Comparison of ENCODE assay signal across 8 cellular contexts in genomic region chr4:54233128-54233696, GRCh38. TPM values are rescaled to one million over a fixed set of nuclear protein-coding genes. Genes with fewer than 3 reads are reported as not detected.
DNase-seq lines count a peak whose midpoint lies in the region; ATAC-seq lines count a peak whose summit lies in the region.

No MANE protein-coding gene starts in this region.

- H3K9me3 Mint-ChIP-seq in IgD-negative memory B cell: no peaks in the 10 kb centered on the region
- no peaks in the 10 kb centered on the region for H3K9me3 Mint-ChIP-seq in activated T-helper 17 cell treated with anti-CD3 and anti-CD28 coated beads, Interleukin-2, amount 50 U/mL, for 72 hours
- H3K9me3 Mint-ChIP-seq in natural killer cell treated with Interleukin-12 subunit alpha and Interleukin-12 subunit beta and Interleukin-15 and Interleukin-18, amount 100 ng/mL, for 72 hours: no peaks in the 10 kb centered on the region

- H3K27ac Mint-ChIP-seq in IgD-negative memory B cell: peak overlapping the region in 1 of 3 donors; percentile 96
- no peak overlapping the region for H3K27ac Mint-ChIP-seq in activated T-helper 17 cell treated with anti-CD3 and anti-CD28 coated beads, Interleukin-2, amount 50 U/mL, for 72 hours
- H3K27ac Mint-ChIP-seq in natural killer cell treated with Interleukin-12 subunit alpha and Interleukin-12 subunit beta and Interleukin-15 and Interleukin-18, amount 100 ng/mL, for 72 hours: no peak overlapping the region

- H3K4me3 Mint-ChIP-seq in IgD-negative memory B cell: peak overlapping the region; percentile 82 to 96 (median 94)
- H3K4me3 Mint-ChIP-seq in activated T-helper 17 cell treated with anti-CD3 and anti-CD28 coated beads, Interleukin-2, amount 50 U/mL, for 72 hours: peak overlapping the region; percentile 77
- H3K4me3 Mint-ChIP-seq in natural killer cell treated with Interleukin-12 subunit alpha and Interleukin-12 subunit beta and Interleukin-15 and Interleukin-18, amount 100 ng/mL, for 72 hours: peak overlapping the region; percentile 78

- H3K36me3 Mint-ChIP-seq in IgD-negative memory B cell: no peaks in the 10 kb centered on the region
- H3K36me3 Mint-ChIP-seq in activated T-helper 17 cell treated with anti-CD3 and anti-CD28 coated beads, Interleukin-2, amount 50 U/mL, for 72 hours (ENCODE audit: low read depth): peaks cover 6% of the 10 kb centered on the region
- H3K36me3 Mint-ChIP-seq in natural killer cell treated with Interleukin-12 subunit alpha and Interleukin-12 subunit beta and Interleukin-15 and Interleukin-18, amount 100 ng/mL, for 72 hours: no peaks in the 10 kb centered on the region

- DNase-seq in DMS153 (lab: John Stamatoyannopoulos, UW) (peak; percentile 51), RPMI7951 (ENCODE audit: low read depth) (peak; percentile 83), fibroblast of peridontal ligament (ENCODE audit: extremely low read depth) (peak; percentile 81)
- DNase-seq in natural killer cell treated with Interleukin-12 subunit alpha and Interleukin-12 subunit beta and Interleukin-15 and Interleukin-18, amount 100 ng/mL, for 72 hours (ENCODE audit: low spot score): peak; percentile 83
- peak; percentile 31 to 75 (median 46) for DNase-seq in stimulated activated naive CD4-positive, alpha-beta T cell (lab: John Stamatoyannopoulos, UW)

- H3K4me1 Mint-ChIP-seq in IgD-negative memory B cell: peaks cover 9 to 11% (median 9%) of the 10 kb centered on the region in 3 donors
- H3K4me1 Mint-ChIP-seq in activated T-helper 17 cell treated with anti-CD3 and anti-CD28 coated beads, Interleukin-2, amount 50 U/mL, for 72 hours: peaks cover 5% of the 10 kb centered on the region
- peaks cover 9 to 15% of the 10 kb centered on the region in 2 donors for H3K4me1 Mint-ChIP-seq in natural killer cell treated with Interleukin-12 subunit alpha and Interleukin-12 subunit beta and Interleukin-15 and Interleukin-18, amount 100 ng/mL, for 72 hours (ENCODE audit: low read depth in 2 of 2)

- H3K27me3 Mint-ChIP-seq in IgD-negative memory B cell: peaks cover 55% of the 10 kb centered on the region
- H3K27me3 Mint-ChIP-seq in activated T-helper 17 cell treated with anti-CD3 and anti-CD28 coated beads, Interleukin-2, amount 50 U/mL, for 72 hours: peaks cover 31% of the 10 kb centered on the region
- H3K27me3 Mint-ChIP-seq in natural killer cell treated with Interleukin-12 subunit alpha and Interleukin-12 subunit beta and Interleukin-15 and Interleukin-18, amount 100 ng/mL, for 72 hours: peaks cover 33 to 47% of the 10 kb centered on the region in 2 donors

- peak; percentile 87 for ATAC-seq in GM21529 (IDR thresholded peaks at IDR 0.05; ENCODE audit: unreplicated experiment)
- peak; percentile 93 for ATAC-seq in activated T-helper 17 cell treated with anti-CD3 and anti-CD28 coated beads, Interleukin-2, amount 50 U/mL, for 72 hours (replicated peaks)
- ATAC-seq in natural killer cell treated with Interleukin-12 subunit alpha and Interleukin-12 subunit beta and Interleukin-15 and Interleukin-18, amount 100 ng/mL, for 72 hours: peak; percentile 90 to 92

RNA-seq across cellular contexts. Expression of gene PDGFRA, which starts 4.1 kb away (rescaled TPM):
- polyA plus RNA-seq in IgD-negative memory B cell: not detected
- 16.9 and 18.0 TPM in 2 replicates for total RNA-seq in RPMI7951 (2014; rRNA removed; shearing (Covaris generic))
- under 1 TPM; 0.50 to 0.56 TPM for total RNA-seq in activated T-helper 17 cell treated with anti-CD3 and anti-CD28 coated beads, Interleukin-2, amount 50 U/mL, for 72 hours
- under 1 TPM in 1 of 2 donors, not detected in 1; 0.05 TPM for total RNA-seq in natural killer cell treated with Interleukin-12 subunit alpha and Interleukin-12 subunit beta and Interleukin-15 and Interleukin-18, amount 100 ng/mL, for 72 hours

Comparison
In these comparisons a context has a peak if more than half of its experiments do, and no peak if none do; other contexts are left out.
1. Peak in every context shown above with its lines: DNase-seq and ATAC-seq.
2. RNA of gene PDGFRA, which starts 4.1 kb away (total RNA-seq): 16.9 to 18.0 TPM in RPMI7951; 0.50 to 0.56 TPM in activated T-helper 17 cell treated with anti-CD3 and anti-CD28 coated beads, Interleukin-2, amount 50 U/mL, for 72 hours and 0.05 TPM in natural killer cell treated with Interleukin-12 subunit alpha and Interleukin-12 subunit beta and Interleukin-15 and Interleukin-18, amount 100 ng/mL, for 72 hours; every median in the first group is over 10 times any median in the second.